In genomic region chr14:102316746-102317563, GRCh38 we compare ENCODE assay signal across 1 cellular context.
TF ChIP-seq lines count a peak whose summit lies in the region.

No MANE protein-coding gene starts in this region.

TF ChIP-seq in HepG2, 621 proteins besides CTCF, POLR2A, EP300 and RAD21 (continued from another document and continues in another):
- peak; percentile 73 for TF ChIP-seq ZNF317 (CRISPR knock-in tag; IDR thresholded peaks at IDR 0.05)
- no peak for TF ChIP-seq TRIM22 (IDR thresholded peaks at IDR 0.05)
- 0 out of 2 replicates have a peak, but pooled peaks have one; percentile 15 for TF ChIP-seq ZC3H13 (CRISPR knock-in tag; IDR thresholded peaks at IDR 0.05)
- TF ChIP-seq ZBTB43 (CRISPR knock-in tag; conservative IDR thresholded peaks at IDR 0.05): peak; percentile 29; the same call in 1 of the 2 replicates
- peak; percentile 76; the same call in 1 of the 2 replicates for TF ChIP-seq NFKB2 (CRISPR knock-in tag; IDR thresholded peaks at IDR 0.05; ENCODE audit: borderline replicate concordance)
- TF ChIP-seq GTF2F1 (IDR thresholded peaks at IDR 0.05; ENCODE audit: low read length): no peak
- peak; percentile 11; the same call in 1 of the 2 replicates for TF ChIP-seq TFDP1 (CRISPR knock-in tag; IDR thresholded peaks at IDR 0.05; ENCODE audit: borderline replicate concordance)
- peak; percentile 63; the same call in 1 of the 2 replicates for TF ChIP-seq ZNF792 (CRISPR knock-in tag; IDR thresholded peaks at IDR 0.05)
- TF ChIP-seq WIZ (CRISPR knock-in tag; IDR thresholded peaks at IDR 0.05): no peak
- TF ChIP-seq GABPB1 (CRISPR knock-in tag; IDR thresholded peaks at IDR 0.05): peak; percentile 81
- TF ChIP-seq ZFYVE20 (CRISPR knock-in tag; IDR thresholded peaks at IDR 0.05; ENCODE audit: borderline replicate concordance, low read depth): no peak
- TF ChIP-seq PTBP1 (IDR thresholded peaks at IDR 0.05; ENCODE audit: low read depth, low read length, poor library complexity, severe bottlenecking): no peak
- TF ChIP-seq CENPX (CRISPR knock-in tag; IDR thresholded peaks at IDR 0.05): no peak
- peak; percentile 79 for TF ChIP-seq THAP11 (CRISPR knock-in tag; IDR thresholded peaks at IDR 0.05)
- peak; percentile 62; the same call in 1 of the 2 replicates for TF ChIP-seq YEATS2 (CRISPR knock-in tag; IDR thresholded peaks at IDR 0.05; ENCODE audit: borderline replicate concordance)
- TF ChIP-seq CCDC6 (CRISPR knock-in tag; IDR thresholded peaks at IDR 0.05): no peak
- peak; percentile 46; the same call in 1 of the 2 replicates for TF ChIP-seq ZMYM2 (CRISPR knock-in tag; IDR thresholded peaks at IDR 0.05)
- peak; percentile 17; the same call in 1 of the 2 replicates for TF ChIP-seq CSRNP1 (CRISPR knock-in tag; IDR thresholded peaks at IDR 0.05)
- TF ChIP-seq SNRNP70 (IDR thresholded peaks at IDR 0.05; ENCODE audit: low read depth, low read length): no peak
- TF ChIP-seq CBX1 (IDR thresholded peaks at IDR 0.05; ENCODE audit: low read depth): no peak
- no peak for TF ChIP-seq TARDBP (CRISPR knock-in tag; IDR thresholded peaks at IDR 0.05)
- TF ChIP-seq SETDB1 (CRISPR knock-in tag; IDR thresholded peaks at IDR 0.05; ENCODE audit: borderline replicate concordance): no peak
- TF ChIP-seq ZNF589 (CRISPR knock-in tag; conservative IDR thresholded peaks at IDR 0.05): no peak; the same call in 1 of the 2 replicates
- peak; percentile 17 for TF ChIP-seq U2AF1 (optimal IDR thresholded peaks at IDR 0.05; ENCODE audit: low read depth, low read length)
- peak; percentile 69 for TF ChIP-seq GATAD2A (CRISPR knock-in tag; IDR thresholded peaks at IDR 0.05)
- 0 out of 2 replicates have a peak, but pooled peaks have one; percentile 28 for TF ChIP-seq GMEB1 (CRISPR knock-in tag; IDR thresholded peaks at IDR 0.05; ENCODE audit: borderline replicate concordance)
- no peak for TF ChIP-seq ZNF672 (CRISPR knock-in tag; IDR thresholded peaks at IDR 0.05)
- peak; percentile 42; the same call in 1 of the 2 replicates for TF ChIP-seq POGZ (CRISPR knock-in tag; IDR thresholded peaks at IDR 0.05)
- TF ChIP-seq ATF1 (CRISPR knock-in tag; IDR thresholded peaks at IDR 0.05): no peak
- no peak for TF ChIP-seq ZBTB39 (CRISPR knock-in tag; IDR thresholded peaks at IDR 0.05)
- TF ChIP-seq MIXL1 (CRISPR knock-in tag; IDR thresholded peaks at IDR 0.05): 0 out of 2 replicates have a peak, but pooled peaks have one; percentile 34
- peak; percentile 74 for TF ChIP-seq ZNF781 (CRISPR knock-in tag; IDR thresholded peaks at IDR 0.05; ENCODE audit: borderline replicate concordance, not compliant biosample characterization)
- no peak for TF ChIP-seq JARID2 (CRISPR knock-in tag; IDR thresholded peaks at IDR 0.05; ENCODE audit: insufficient replicate concordance)
- TF ChIP-seq ATF7-NPFF (CRISPR knock-in tag; IDR thresholded peaks at IDR 0.05; ENCODE audit: low read depth): 0 out of 2 replicates have a peak, but pooled peaks have one; percentile 40
- no peak for TF ChIP-seq GPN1 (CRISPR knock-in tag; IDR thresholded peaks at IDR 0.05; ENCODE audit: borderline replicate concordance)
- peak; percentile 78 for TF ChIP-seq TBX2 (CRISPR knock-in tag; IDR thresholded peaks at IDR 0.05; ENCODE audit: borderline replicate concordance)
- TF ChIP-seq ZIK1 (CRISPR knock-in tag; IDR thresholded peaks at IDR 0.05; ENCODE audit: borderline replicate concordance, low read depth): no peak
- no peak for TF ChIP-seq CENPBD1 (CRISPR knock-in tag; IDR thresholded peaks at IDR 0.05; ENCODE audit: borderline replicate concordance, low read depth)
- TF ChIP-seq CEBPG (CRISPR knock-in tag; IDR thresholded peaks at IDR 0.05): peak; percentile 19; the same call in 1 of the 2 replicates
- no peak for TF ChIP-seq NFRKB (IDR thresholded peaks at IDR 0.05)
- peak; percentile 71; the same call in 1 of the 2 replicates for TF ChIP-seq KDM3A (CRISPR knock-in tag; IDR thresholded peaks at IDR 0.05; ENCODE audit: low read depth)
- TF ChIP-seq TBX3 (IDR thresholded peaks at IDR 0.05; ENCODE audit: borderline replicate concordance): no peak
- TF ChIP-seq ZNF180 (CRISPR knock-in tag; IDR thresholded peaks at IDR 0.05; ENCODE audit: borderline replicate concordance, low read depth): no peak; the same call in 1 of the 2 replicates
- TF ChIP-seq ZFY (CRISPR knock-in tag; IDR thresholded peaks at IDR 0.05): no peak; the same call in 1 of the 2 replicates
- no peak for TF ChIP-seq TOPORS (CRISPR knock-in tag; IDR thresholded peaks at IDR 0.05)
- no peak; the same call in 1 of the 2 replicates for TF ChIP-seq SPEN (CRISPR knock-in tag; IDR thresholded peaks at IDR 0.05; ENCODE audit: low read depth)
- peak; percentile 26; the same call in 1 of the 2 replicates for TF ChIP-seq KMT2A (CRISPR knock-in tag; IDR thresholded peaks at IDR 0.05)
- TF ChIP-seq TBL1XR1 (IDR thresholded peaks at IDR 0.05; ENCODE audit: borderline replicate concordance, low read length, partially characterized antibody): peak; percentile 60
- no peak for TF ChIP-seq ZNF10 (CRISPR knock-in tag; IDR thresholded peaks at IDR 0.05; ENCODE audit: borderline replicate concordance, low read depth)
- TF ChIP-seq RORA (CRISPR knock-in tag; IDR thresholded peaks at IDR 0.05): no peak
- TF ChIP-seq ZFP62 (CRISPR knock-in tag; IDR thresholded peaks at IDR 0.05): no peak
- no peak for TF ChIP-seq RARA (CRISPR knock-in tag; IDR thresholded peaks at IDR 0.05)
- TF ChIP-seq RFX1 (IDR thresholded peaks at IDR 0.05): no peak
- TF ChIP-seq ZNF746 (CRISPR knock-in tag; IDR thresholded peaks at IDR 0.05): peak; percentile 51
- TF ChIP-seq RBAK (CRISPR knock-in tag; IDR thresholded peaks at IDR 0.05): no peak
- no peak for TF ChIP-seq GRHL1 (CRISPR knock-in tag; conservative IDR thresholded peaks at IDR 0.05)
- 0 out of 2 replicates have a peak, but pooled peaks have one; percentile 25 for TF ChIP-seq HNF4G (IDR thresholded peaks at IDR 0.05; ENCODE audit: borderline replicate concordance, low read depth, low read length)
- no peak for TF ChIP-seq HNF4G (CRISPR knock-in tag; IDR thresholded peaks at IDR 0.05; ENCODE audit: borderline replicate concordance, low read depth)
- TF ChIP-seq KAT8 (CRISPR knock-in tag; IDR thresholded peaks at IDR 0.05): peak; percentile 66; the same call in 1 of the 2 replicates
- peak; percentile 45 for TF ChIP-seq ZNF18 (CRISPR knock-in tag; IDR thresholded peaks at IDR 0.05; ENCODE audit: insufficient replicate concordance)
- 0 out of 2 replicates have a peak, but pooled peaks have one; percentile 38 for TF ChIP-seq ZNF12 (CRISPR knock-in tag; IDR thresholded peaks at IDR 0.05)
- TF ChIP-seq ZNF232 (CRISPR knock-in tag; IDR thresholded peaks at IDR 0.05; ENCODE audit: borderline replicate concordance): no peak
